In genomic region chr15:68220489-68220888, GRCh38 we compare ENCODE assay signal across 16 cellular contexts. TPM values are rescaled to one million over a fixed set of nuclear protein-coding genes. Genes with fewer than 3 reads are reported as not detected.
DNase-seq lines count a peak whose midpoint lies in the region; ATAC-seq and TF ChIP-seq lines count a peak whose summit lies in the region.
"Had no signal": no experiment of that assay in that cellular context is flagged by ENCODE, and none has a peak within 500 bp of the region (broad histone marks: within the 10 kb centered on the region; RNA-seq: fewer than 3 reads in every experiment).

No MANE protein-coding gene starts in this region.

- TF ChIP-seq CTCF in coronary artery (IDR thresholded peaks at IDR 0.05) (no peak), stomach (IDR thresholded peaks at IDR 0.05) (no peak), mammary epithelial cell (conservative IDR thresholded peaks at IDR 0.05 in 1 of 2, IDR thresholded peaks at IDR 0.05 in 1 of 2; ENCODE audit: extremely low read depth in 1 of 2, insufficient read depth in 1 of 2, low read depth in 1 of 2, low read length in 2 of 2) (no peak)

- H3K27me3 ChIP-seq in BLaER1 (no peaks in the 10 kb centered on the region), stomach (no peaks in the 10 kb centered on the region), mammary epithelial cell (ENCODE audit: insufficient read depth, low read length) (no peaks in the 10 kb centered on the region)
- H3K27me3 ChIP-seq: BE2C had no signal

- CTCF ChIA-PET in mammary epithelial cell (lab: Charles Lee; ENCODE audit: low non-redundant PET): no interaction called here
- CTCF ChIA-PET in activated naive CD4-positive, alpha-beta T cell treated with anti-CD3 and anti-CD28 coated beads for 36 hours (lab: Charles Lee): interaction anchor here (1.4 kb wide), 1 partner anchor 12 kb away, joined by 3 read pairs; no protein-coding TSS in a partner anchor

- H3K4me1 ChIP-seq in BLaER1: peaks cover 53% of the 10 kb centered on the region
- H3K4me1 ChIP-seq in stomach: peaks cover 0 to 5% (median 2%) of the 10 kb centered on the region in 4 donors
- H3K4me1 ChIP-seq in mammary epithelial cell (ENCODE audit: insufficient read depth, low read length): no peaks in the 10 kb centered on the region
- H3K4me1 ChIP-seq: BE2C, Caco-2 had no signal

- H3K9me3 ChIP-seq in BLaER1: peaks cover 27% of the 10 kb centered on the region
- no peaks in the 10 kb centered on the region for H3K9me3 ChIP-seq in stomach
- H3K9me3 ChIP-seq in mammary epithelial cell (replicated peaks; ENCODE audit: insufficient read depth, low read length): no peaks in the 10 kb centered on the region
- H3K9me3 ChIP-seq: BE2C, Caco-2 had no signal

- H3K79me2 ChIP-seq in mammary epithelial cell (ENCODE audit: insufficient read depth, low read length): peaks cover 78% of the 10 kb centered on the region

- H3K9me3 Mint-ChIP-seq in activated naive CD4-positive, alpha-beta T cell treated with anti-CD3 and anti-CD28 coated beads for 36 hours: no peaks in the 10 kb centered on the region
- H3K9me3 Mint-ChIP-seq: CD8-positive, alpha-beta memory T cell; HFFc6 had no signal

- no peaks in the 10 kb centered on the region for H4K20me1 ChIP-seq in BLaER1
- H4K20me1 ChIP-seq in mammary epithelial cell (ENCODE audit: insufficient read depth, low read length): no peaks in the 10 kb centered on the region

- DNase-seq in left cardiac atrium (peak; percentile 7), Right ventricle myocardium inferior (ENCODE audit: missing footprints) (no peak), coronary artery (ENCODE audit: low spot score) (peak; percentile 28), stomach (peak; percentile 8), mammary epithelial cell (no peak)
- no peak for DNase-seq in activated naive CD4-positive, alpha-beta T cell treated with anti-CD3 and anti-CD28 coated beads for 36 hours
- DNase-seq: BE2C; CD8-positive, alpha-beta memory T cell; DMS53; GF-D8; HFFc6 had no signal

- peak overlapping the region; percentile 57; the same call in 1 of the 2 replicates for H3K27ac ChIP-seq in BLaER1
- no peak overlapping the region for H3K27ac ChIP-seq in coronary artery
- no peak overlapping the region for H3K27ac ChIP-seq in stomach
- no peak overlapping the region for H3K27ac ChIP-seq in mammary epithelial cell (ENCODE audit: insufficient read depth, low read depth, low read length)
- H3K27ac ChIP-seq: HL-60 had no signal

- no peak for ATAC-seq in left cardiac atrium
- no peak for ATAC-seq in Right ventricle myocardium inferior
- ATAC-seq in HG03354 (IDR thresholded peaks at IDR 0.05; ENCODE audit: poor library complexity, severe bottlenecking, unreplicated experiment): no peak

- no peak overlapping the region for H3K9ac ChIP-seq in BLaER1
- H3K9ac ChIP-seq in mammary epithelial cell (ENCODE audit: insufficient read depth, low read length): no peak overlapping the region

- H2AFZ ChIP-seq in mammary epithelial cell (ENCODE audit: low read depth, low read length): no peak overlapping the region

- no peak overlapping the region for H3K4me3 ChIP-seq in BLaER1
- H3K4me3 ChIP-seq in coronary artery: no peak overlapping the region
- H3K4me3 ChIP-seq in stomach: no peak overlapping the region
- no peak overlapping the region for H3K4me3 ChIP-seq in mammary epithelial cell (replicated peaks in 1 of 3; ENCODE audit: insufficient read depth in 1 of 3, low read depth in 2 of 3, low read length in 3 of 3)
- H3K4me3 ChIP-seq: HAP-1 had no signal

- in situ Hi-C loops in mammary epithelial cell (cut with MboI; ENCODE audit: low sequenced_read_pairs in 2 of 2): no loop called here

- no peak overlapping the region for H3K4me2 ChIP-seq in BLaER1
- no peak overlapping the region for H3K4me2 ChIP-seq in mammary epithelial cell (ENCODE audit: insufficient read depth, low read depth, low read length)

- no peak overlapping the region for H3K4me3 Mint-ChIP-seq in activated naive CD4-positive, alpha-beta T cell treated with anti-CD3 and anti-CD28 coated beads for 36 hours
- H3K4me3 Mint-ChIP-seq: CD8-positive, alpha-beta memory T cell; HFFc6 had no signal

- peaks cover 33% of the 10 kb centered on the region for H3K36me3 Mint-ChIP-seq in activated naive CD4-positive, alpha-beta T cell treated with anti-CD3 and anti-CD28 coated beads for 36 hours (ENCODE audit: low read depth)

- H3K4me1 Mint-ChIP-seq in activated naive CD4-positive, alpha-beta T cell treated with anti-CD3 and anti-CD28 coated beads for 36 hours (ENCODE audit: low read depth): peaks cover 9% of the 10 kb centered on the region

- no peak for TF ChIP-seq EP300 in stomach (IDR thresholded peaks at IDR 0.05)

- H3K36me3 ChIP-seq in BLaER1: peaks cover 58% of the 10 kb centered on the region
- peaks cover 0 to 22% (median 20%) of the 10 kb centered on the region in 4 donors for H3K36me3 ChIP-seq in stomach
- H3K36me3 ChIP-seq in mammary epithelial cell (ENCODE audit: insufficient read depth, low read length): no peaks in the 10 kb centered on the region

- H3K27ac Mint-ChIP-seq in activated naive CD4-positive, alpha-beta T cell treated with anti-CD3 and anti-CD28 coated beads for 36 hours: no peak overlapping the region
- H3K27ac Mint-ChIP-seq: HFFc6 had no signal

- TF ChIP-seq POLR2A in stomach (IDR thresholded peaks at IDR 0.05): no peak

- intact Hi-C loops in left cardiac atrium (cut with DNase I) (no loop called here), Right ventricle myocardium inferior (cut with DNase I) (no loop called here), stomach (cut with DNase I; ENCODE audit: low total_unique reads) (no loop called here), mammary epithelial cell (cut with micrococcal nuclease) (no loop called here)
- intact Hi-C loops in activated naive CD4-positive, alpha-beta T cell treated with anti-CD3 and anti-CD28 coated beads for 36 hours (cut with micrococcal nuclease): no loop called here

- WGBS in stomach, 5 donors: 88 to 98% (median 98%) methylated on average over 2 of the region's 2 CpGs
- 90% methylated on average over 2 of the region's 2 CpGs for WGBS in mammary epithelial cell (ENCODE audit: low coverage, missing lambda C conversion rate)

- dilution Hi-C loops in mammary epithelial cell (cut with HindIII; ENCODE audit: low sequenced_read_pairs): no loop called here

- no peaks in the 10 kb centered on the region for H3K27me3 Mint-ChIP-seq in activated naive CD4-positive, alpha-beta T cell treated with anti-CD3 and anti-CD28 coated beads for 36 hours (ENCODE audit: low read depth)
- H3K27me3 Mint-ChIP-seq: CD8-positive, alpha-beta memory T cell had no signal

- no TSS peak for BruUV-seq in mammary epithelial cell (replicated peaks; lab: Mats Ljungman, UMichigan)

RNA-seq across cellular contexts. Expression of gene CLN6, which starts 9.0 kb away (rescaled TPM):
- total RNA-seq in left cardiac atrium (10 to 100 TPM; 10.7 to 12.3 TPM), Right ventricle myocardium inferior (7.7 TPM), stomach (100 to 1,000 TPM in 1 of 5 donors, 10 to 100 TPM in 3, 1 to 10 TPM in 1; 6.4 to 151 (median 25.0) TPM), mammary epithelial cell (10 to 100 TPM; 18.7 to 40.9 TPM)
- polyA plus RNA-seq in stomach (10 to 100 TPM in 1 of 3 donors, 1 to 10 TPM in 2; 8.7 to 17.1 (median 9.2) TPM), mammary epithelial cell (48.0 TPM)
- polyA minus RNA-seq in mammary epithelial cell: 86.5 TPM
- 10 to 100 TPM; 30.5 to 34.2 TPM for total RNA-seq in activated naive CD4-positive, alpha-beta T cell treated with anti-CD3 and anti-CD28 coated beads for 36 hours

RNA-seq across cellular contexts. Expression of gene CALML4, which starts 15.4 kb away (rescaled TPM):
- total RNA-seq in left cardiac atrium (1 to 10 TPM; 3.7 to 4.3 TPM), Right ventricle myocardium inferior (1.5 TPM), stomach (10 to 100 TPM in 4 of 5 donors, 1 to 10 TPM in 1; 7.6 to 24.3 (median 14.9) TPM), mammary epithelial cell (1 to 10 TPM; 1.2 to 5.6 TPM)
- polyA plus RNA-seq in stomach (10 to 100 TPM in 2 of 3 donors, 1 to 10 TPM in 1; 9.8 to 13.8 (median 12.1) TPM), mammary epithelial cell (1.9 TPM)
- polyA minus RNA-seq in mammary epithelial cell: 0.78 TPM
- 10 to 100 TPM in 1 of 2 experiments, 1 to 10 TPM in 1; 8.5 to 11.4 TPM for total RNA-seq in activated naive CD4-positive, alpha-beta T cell treated with anti-CD3 and anti-CD28 coated beads for 36 hours

RNA-seq across cellular contexts. Expression of gene FEM1B, which starts 57.1 kb away (rescaled TPM):
- 10 to 100 TPM; 41.1 to 69.7 TPM for total RNA-seq in left cardiac atrium
- 48.9 TPM for total RNA-seq in Right ventricle myocardium inferior
- 10 to 100 TPM; 18.1 to 92.0 (median 31.2) TPM for total RNA-seq in stomach
- polyA plus RNA-seq in stomach: 10 to 100 TPM in 1 of 3 donors, 1 to 10 TPM in 2; 8.2 to 13.3 (median 9.9) TPM
- 100 to 1,000 TPM in 1 of 2 donors, 10 to 100 TPM in 1; 86.6 to 105 TPM for total RNA-seq in mammary epithelial cell
- 51.5 TPM for polyA plus RNA-seq in mammary epithelial cell
- 81.8 TPM for polyA minus RNA-seq in mammary epithelial cell
- 10 to 100 TPM; 30.3 to 34.2 TPM for total RNA-seq in activated naive CD4-positive, alpha-beta T cell treated with anti-CD3 and anti-CD28 coated beads for 36 hours

Comparison
In these comparisons a context has a peak if more than half of its experiments do, and no peak if none do; other contexts are left out.
1. DNase-seq: peak in left cardiac atrium (single experiment), coronary artery (single experiment) and stomach (single experiment); none in Right ventricle myocardium inferior (single experiment), mammary epithelial cell (single experiment) and activated naive CD4-positive, alpha-beta T cell treated with anti-CD3 and anti-CD28 coated beads for 36 hours (single experiment).